1 cellular context compared by ENCODE assay signal in genomic region chr6:98779618-98780017, GRCh38.
TF ChIP-seq lines count a peak whose summit lies in the region.

No MANE protein-coding gene starts in this region.

TF ChIP-seq in HepG2, 621 proteins besides CTCF, POLR2A, EP300 and RAD21:
- TF ChIP-seq, protein P1, sequence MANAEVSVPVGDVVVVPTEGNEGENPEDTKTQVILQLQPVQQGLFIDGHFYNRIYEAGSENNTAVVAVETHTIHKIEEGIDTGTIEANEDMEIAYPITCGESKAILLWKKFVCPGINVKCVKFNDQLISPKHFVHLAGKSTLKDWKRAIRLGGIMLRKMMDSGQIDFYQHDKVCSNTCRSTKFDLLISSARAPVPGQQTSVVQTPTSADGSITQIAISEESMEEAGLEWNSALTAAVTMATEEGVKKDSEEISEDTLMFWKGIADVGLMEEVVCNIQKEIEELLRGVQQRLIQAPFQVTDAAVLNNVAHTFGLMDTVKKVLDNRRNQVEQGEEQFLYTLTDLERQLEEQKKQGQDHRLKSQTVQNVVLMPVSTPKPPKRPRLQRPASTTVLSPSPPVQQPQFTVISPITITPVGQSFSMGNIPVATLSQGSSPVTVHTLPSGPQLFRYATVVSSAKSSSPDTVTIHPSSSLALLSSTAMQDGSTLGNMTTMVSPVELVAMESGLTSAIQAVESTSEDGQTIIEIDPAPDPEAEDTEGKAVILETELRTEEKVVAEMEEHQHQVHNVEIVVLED (CRISPR knock-in tag; IDR thresholded peaks at IDR 0.05; ENCODE audit: borderline replicate concordance): no peak
- no peak for TF ChIP-seq JDP2 (CRISPR knock-in tag; IDR thresholded peaks at IDR 0.05; ENCODE audit: borderline replicate concordance)
- no peak for TF ChIP-seq KDM6A (CRISPR knock-in tag; IDR thresholded peaks at IDR 0.05; ENCODE audit: low read depth)
- no peak for TF ChIP-seq FOXC1 (CRISPR knock-in tag; IDR thresholded peaks at IDR 0.05; ENCODE audit: borderline replicate concordance)
- no peak for TF ChIP-seq ZNF543 (CRISPR knock-in tag; IDR thresholded peaks at IDR 0.05)
- TF ChIP-seq HDAC6 (IDR thresholded peaks at IDR 0.05; ENCODE audit: low read depth, low read length): no peak
- no peak for TF ChIP-seq JUNB (CRISPR knock-in tag; IDR thresholded peaks at IDR 0.05; ENCODE audit: borderline replicate concordance)
- TF ChIP-seq SUZ12 (IDR thresholded peaks at IDR 0.05; ENCODE audit: low read depth, low read length): no peak
